Comparison of ENCODE assay signal across 31 cellular contexts in genomic region chr14:104361101-104361591, GRCh38.
DNase-seq lines count a peak whose midpoint lies in the region; ATAC-seq and TF ChIP-seq lines count a peak whose summit lies in the region.
"Had no signal": no experiment of that assay in that cellular context is flagged by ENCODE, and none has a peak within 500 bp of the region (broad histone marks: within the 10 kb centered on the region; RNA-seq: fewer than 3 reads in every experiment).

No MANE protein-coding gene starts in this region.

- H3K27ac ChIP-seq in BLaER1 = no peak overlapping the region
- no peak overlapping the region for H3K27ac ChIP-seq in coronary artery
- H3K27ac ChIP-seq: esophagus squamous epithelium, PC-9, SJCRH30, vagina had no signal

- H3K4me1 Mint-ChIP-seq in activated T-cell treated with anti-CD3 and anti-CD28 coated beads, Interleukin-2, amount 50 U/mL, for 72 hours (ENCODE audit: low read depth) = no peaks in the 10 kb centered on the region
- H3K4me1 Mint-ChIP-seq: activated CD8-positive, alpha-beta memory T cell treated with anti-CD3 and anti-CD28 coated beads, Interleukin-2, amount 10 ng/mL, durations not matched to agents 7 days and 5 days; CD4-positive, alpha-beta memory T cell; GM23338; nephron progenitor cell had no signal

- no peaks in the 10 kb centered on the region for H3K27me3 Mint-ChIP-seq in activated T-cell treated with anti-CD3 and anti-CD28 coated beads, Interleukin-2, amount 50 U/mL, for 72 hours (ENCODE audit: low read depth)
- H3K27me3 Mint-ChIP-seq: activated CD8-positive, alpha-beta memory T cell treated with anti-CD3 and anti-CD28 coated beads, Interleukin-2, amount 10 ng/mL, durations not matched to agents 7 days and 5 days; CD4-positive, alpha-beta memory T cell; dendritic cell treated with granulocyte-macrophage colony-stimulating factor and Interleukin-4, amounts not matched to agents 40 ng/mL and 50 ng/mL, for 4 days; stimulated activated naive CD8-positive, alpha-beta T cell treated with anti-CD3 and anti-CD28 coated beads, Interleukin-15, Interleukin-2, amounts not matched to agents 100 ng/mL and 50 ng/mL, for 24 hours had no signal

- no peaks in the 10 kb centered on the region for H3K27me3 ChIP-seq in BLaER1
- H3K27me3 ChIP-seq: SJCRH30, vagina had no signal

- no peaks in the 10 kb centered on the region for H3K36me3 ChIP-seq in BLaER1
- H3K36me3 ChIP-seq: esophagus squamous epithelium, SJCRH30, vagina had no signal

- no peak overlapping the region; the same call in 1 of the 2 replicates for H3K9ac ChIP-seq in BLaER1

- H3K27ac Mint-ChIP-seq in activated T-cell treated with anti-CD3 and anti-CD28 coated beads, Interleukin-2, amount 50 U/mL, for 72 hours = no peak overlapping the region
- H3K27ac Mint-ChIP-seq: activated CD8-positive, alpha-beta memory T cell treated with anti-CD3 and anti-CD28 coated beads, Interleukin-2, amount 10 ng/mL, durations not matched to agents 7 days and 5 days; dendritic cell treated with granulocyte-macrophage colony-stimulating factor and Interleukin-4, amounts not matched to agents 40 ng/mL and 50 ng/mL, for 4 days; GM23338; HFFc6; nephron progenitor cell; stimulated activated naive CD8-positive, alpha-beta T cell treated with anti-CD3 and anti-CD28 coated beads, Interleukin-15, Interleukin-2, amounts not matched to agents 100 ng/mL and 50 ng/mL, for 24 hours had no signal

- peak; percentile 13 for DNase-seq in activated T-cell treated with anti-CD3 and anti-CD28 coated beads, Interleukin-2, amount 50 U/mL, for 1 hour
- no peak for DNase-seq in activated T-cell treated with anti-CD3 and anti-CD28 coated beads, Interleukin-2, amount 50 U/mL, for 72 hours
- DNase-seq in coronary artery (ENCODE audit: low spot score) (peak; percentile 52), posterior vena cava (ENCODE audit: low spot score) (peak; percentile 77), activated gamma-delta T cell (lab: John Stamatoyannopoulos, UW) (no peak)
- DNase-seq in stimulated activated CD4-positive, alpha-beta T cell treated with anti-CD3 and anti-CD28 coated beads, Interleukin-4, amount 100 ng/mL, for 1 hour = no peak
- DNase-seq: activated CD8-positive, alpha-beta memory T cell treated with anti-CD3 and anti-CD28 coated beads, Interleukin-2, amount 10 ng/mL, durations not matched to agents 7 days and 5 days; CD4-positive, alpha-beta memory T cell; central memory CD4-positive, alpha-beta T cell; esophagus squamous epithelium; foreskin melanocyte; HFFc6; kidney glomerular epithelial cell; mammary epithelial cell; NCI-H1436 treated with DMSO at 0.1 percent for 48 hours; NCI-H2081 treated with DMSO at 0.1 percent for 48 hours; NCI-H226; NCI-H69; nephron progenitor cell; PC-9; stimulated activated CD4-positive, alpha-beta T cell treated with anti-CD3 and anti-CD28 coated beads, Interleukin-2, amount 100 ng/mL, for 24 hours; stimulated activated CD8-positive, alpha-beta memory T cell treated with anti-CD3 and anti-CD28 coated beads, Interleukin-4, amount 100 ng/mL, for 48 hours; T-helper 1 cell had no signal

- H3K4me3 ChIP-seq in BLaER1 = no peak overlapping the region
- no peak overlapping the region for H3K4me3 ChIP-seq in coronary artery
- H3K4me3 ChIP-seq: esophagus squamous epithelium, GM23338, PC-9, SJCRH30, smooth muscle cell, vagina had no signal

- H3K36me3 Mint-ChIP-seq in activated T-cell treated with anti-CD3 and anti-CD28 coated beads, Interleukin-2, amount 50 U/mL, for 72 hours (ENCODE audit: insufficient read depth in 2 of 2) = no peaks in the 10 kb centered on the region
- H3K36me3 Mint-ChIP-seq: activated CD8-positive, alpha-beta memory T cell treated with anti-CD3 and anti-CD28 coated beads, Interleukin-2, amount 10 ng/mL, durations not matched to agents 7 days and 5 days; CD4-positive, alpha-beta memory T cell had no signal

- intact Hi-C loops in posterior vena cava (cut with DNase I) = no loop called here

- no peaks in the 10 kb centered on the region for H4K20me1 ChIP-seq in BLaER1

- H3K4me2 ChIP-seq in BLaER1 = peak overlapping the region; percentile 21
- H3K4me2 ChIP-seq: GM23338, PC-9, smooth muscle cell had no signal

- no peaks in the 10 kb centered on the region for H3K9me3 Mint-ChIP-seq in activated T-cell treated with anti-CD3 and anti-CD28 coated beads, Interleukin-2, amount 50 U/mL, for 72 hours
- H3K9me3 Mint-ChIP-seq: dendritic cell treated with granulocyte-macrophage colony-stimulating factor and Interleukin-4, amounts not matched to agents 40 ng/mL and 50 ng/mL, for 4 days; GM23338; stimulated activated naive CD8-positive, alpha-beta T cell treated with anti-CD3 and anti-CD28 coated beads, Interleukin-15, Interleukin-2, amounts not matched to agents 100 ng/mL and 50 ng/mL, for 24 hours had no signal

- H3K4me3 Mint-ChIP-seq in activated T-cell treated with anti-CD3 and anti-CD28 coated beads, Interleukin-2, amount 50 U/mL, for 72 hours = no peak overlapping the region
- H3K4me3 Mint-ChIP-seq: activated CD8-positive, alpha-beta memory T cell treated with anti-CD3 and anti-CD28 coated beads, Interleukin-2, amount 10 ng/mL, durations not matched to agents 7 days and 5 days; CD4-positive, alpha-beta memory T cell; dendritic cell treated with granulocyte-macrophage colony-stimulating factor and Interleukin-4, amounts not matched to agents 40 ng/mL and 50 ng/mL, for 4 days; GM23338; HFFc6; nephron progenitor cell; stimulated activated naive CD8-positive, alpha-beta T cell treated with anti-CD3 and anti-CD28 coated beads, Interleukin-15, Interleukin-2, amounts not matched to agents 100 ng/mL and 50 ng/mL, for 24 hours had no signal

- no peak for ATAC-seq in activated T-cell treated with anti-CD3 and anti-CD28 coated beads, Interleukin-2, amount 50 U/mL, for 72 hours (replicated peaks in 1 of 2)
- no peak for ATAC-seq in HG02852 (IDR thresholded peaks at IDR 0.05; ENCODE audit: unreplicated experiment)
- ATAC-seq: activated CD8-positive, alpha-beta memory T cell treated with anti-CD3 and anti-CD28 coated beads, Interleukin-2, amount 10 ng/mL, durations not matched to agents 7 days and 5 days; GM23338 had no signal

- no peak for TF ChIP-seq CTCF in coronary artery (IDR thresholded peaks at IDR 0.05)

- peaks cover 4% of the 10 kb centered on the region for H3K9me3 ChIP-seq in BLaER1
- H3K9me3 ChIP-seq: esophagus squamous epithelium, SJCRH30, vagina had no signal

- peaks cover 25% of the 10 kb centered on the region for H3K4me1 ChIP-seq in BLaER1
- H3K4me1 ChIP-seq: esophagus squamous epithelium, vagina had no signal

Comparison
In these comparisons a context has a peak if more than half of its experiments do, and no peak if none do; other contexts are left out.
1. DNase-seq: peak in activated T-cell treated with anti-CD3 and anti-CD28 coated beads, Interleukin-2, amount 50 U/mL, for 1 hour (single experiment), coronary artery (single experiment) and posterior vena cava (single experiment); none in activated T-cell treated with anti-CD3 and anti-CD28 coated beads, Interleukin-2, amount 50 U/mL, for 72 hours (0 of 2), stimulated activated CD4-positive, alpha-beta T cell treated with anti-CD3 and anti-CD28 coated beads, Interleukin-4, amount 100 ng/mL, for 1 hour (single experiment) and activated gamma-delta T cell (single experiment).